Comparison of ENCODE assay signal across 24 cellular contexts in the genomic region with DNA sequence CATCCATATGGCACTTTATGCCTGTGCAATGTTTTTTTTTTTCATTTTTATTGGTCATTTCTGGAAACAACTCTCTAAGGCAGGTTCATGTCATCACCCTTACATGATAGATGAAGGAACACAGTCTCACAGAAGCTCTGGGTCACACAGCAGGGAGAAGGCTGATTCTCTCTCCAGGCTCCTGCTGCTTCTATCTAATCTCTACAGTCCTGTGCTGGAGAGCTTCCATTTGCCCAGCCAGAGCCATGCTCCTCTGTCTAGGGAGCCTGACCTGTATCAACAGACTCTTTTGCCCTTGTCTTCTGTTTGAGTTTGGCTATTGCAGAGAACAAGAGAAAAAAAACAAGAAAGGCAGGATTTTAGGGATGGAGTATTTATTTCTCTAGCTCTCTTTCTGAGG.
"Had no signal": no experiment of that assay in that cellular context is flagged by ENCODE, and none has a peak within 500 bp of the region (broad histone marks: within the 10 kb centered on the region; RNA-seq: fewer than 3 reads in every experiment).

No MANE protein-coding gene starts in this region.

- H3K4me3 ChIP-seq: lower lobe of right lung, pancreas, prostate gland, right lobe of liver, smooth muscle cell, tibial nerve, uterus had no signal

- H3K27ac ChIP-seq: lower lobe of right lung, pancreas, prostate gland, right lobe of liver, tibial nerve, uterus had no signal

- H3K27me3 ChIP-seq: pancreas, right lobe of liver, tibial nerve, uterus had no signal

- DNase-seq: hypothalamus; immature natural killer cell; kidney; lower lobe of right lung; mammary epithelial cell; mesenchymal stem cell; naive thymus-derived CD8-positive, alpha-beta T cell; nucleus accumbens; pancreas; posterior cingulate gyrus; retina; right lobe of liver; stimulated activated CD4-positive, alpha-beta T cell treated with anti-CD3 and anti-CD28 coated beads, Interleukin-1b, Interleukin-23, amount 100 ng/mL, for 48 hours; stimulated activated CD4-positive, alpha-beta T cell treated with anti-CD3 and anti-CD28 coated beads, Interleukin-2, amount 100 ng/mL, for 48 hours; stimulated activated CD4-positive, alpha-beta T cell treated with anti-CD3 and anti-CD28 coated beads, Interleukin-4, amount 100 ng/mL, for 4 hours; stimulated activated CD8-positive, alpha-beta memory T cell treated with anti-CD3 and anti-CD28 coated beads, Interleukin-4, amount 100 ng/mL, for 48 hours; stimulated activated naive CD4-positive, alpha-beta T cell treated with Interleukin-2 at 50 U/mL for 16 hours; stimulated activated naive CD8-positive, alpha-beta T cell treated with anti-CD3 and anti-CD28 coated beads, Interleukin-15, amount 100 ng/mL, for 72 hours; substantia nigra; uterus had no signal

- H3K4me1 ChIP-seq: lower lobe of right lung, pancreas, prostate gland, right lobe of liver, tibial nerve, uterus had no signal

- ATAC-seq: lower lobe of right lung; naive thymus-derived CD8-positive, alpha-beta T cell; pancreas; right lobe of liver; stimulated activated memory B cell treated with anti-CD40 and anti-IgM and Interleukin-4, amounts not matched to agents 10 μg/mL and 1 μg/mL and 100 μg/mL, for 72 hours; stimulated activated naive CD8-positive, alpha-beta T cell treated with anti-CD3 and anti-CD28 coated beads, Interleukin-15, amount 100 ng/mL, for 72 hours had no signal

- H3K9me3 ChIP-seq: lower lobe of right lung, pancreas, prostate gland, right lobe of liver had no signal

- H3K36me3 ChIP-seq: lower lobe of right lung, pancreas, prostate gland, right lobe of liver, tibial nerve, uterus had no signal
